In genomic region chr4:17597517-17597916, GRCh38 we compare ENCODE assay signal across 11 cellular contexts. TPM values are rescaled to one million over a fixed set of nuclear protein-coding genes. Genes with fewer than 3 reads are reported as not detected.
DNase-seq lines count a peak whose midpoint lies in the region; FAIRE-seq and TF ChIP-seq lines count a peak whose summit lies in the region.
"Had no signal": no experiment of that assay in that cellular context is flagged by ENCODE, and none has a peak within 500 bp of the region (broad histone marks: within the 10 kb centered on the region; RNA-seq: fewer than 3 reads in every experiment).

No MANE protein-coding gene starts in this region.

- peak; percentile 37 for DNase-seq in ELR (ENCODE audit: low read depth)
- DNase-seq in OCI-M1 (lab: John Stamatoyannopoulos, UW): peak; percentile 2
- DNase-seq in fibroblast of mammary gland (ENCODE audit: low read depth): peak; percentile 14
- no peak for DNase-seq in transverse colon
- no peak for DNase-seq in kidney
- DNase-seq in AG08395 (ENCODE audit: low spot score): no peak
- no peak for DNase-seq in SIG-M5 (lab: John Stamatoyannopoulos, UW)
- DNase-seq: natural killer cell had no signal

- H3K27me3 ChIP-seq in transverse colon: no peaks in the 10 kb centered on the region
- H3K27me3 ChIP-seq: esophagus muscularis mucosa, SJSA1 had no signal

- TF ChIP-seq CTCF in 22Rv1 (IDR thresholded peaks at IDR 0.05) (peak; percentile 62), fibroblast of mammary gland (conservative IDR thresholded peaks at IDR 0.05; ENCODE audit: control insufficient read depth, insufficient read depth, low read depth, low read length) (peak; percentile 37), transverse colon (IDR thresholded peaks at IDR 0.05) (peak in 2 of 5 experiments; percentile 23 to 28), kidney (IDR thresholded peaks at IDR 0.05; ENCODE audit: borderline replicate concordance, extremely low read depth, insufficient read depth) (no peak)

- H3K27ac ChIP-seq in 22Rv1: no peak overlapping the region
- H3K27ac ChIP-seq in transverse colon: no peak overlapping the region
- H3K27ac ChIP-seq in kidney (ENCODE audit: low read depth in 2 of 2, low read length in 2 of 2): no peak overlapping the region
- H3K27ac ChIP-seq: esophagus muscularis mucosa, SJSA1 had no signal

- H3K9me3 ChIP-seq in transverse colon (no peaks in the 10 kb centered on the region), kidney (ENCODE audit: control insufficient read depth in 1 of 2, low read length in 2 of 2) (no peaks in the 10 kb centered on the region)
- H3K9me3 ChIP-seq: esophagus muscularis mucosa, SJSA1 had no signal

- H3K4me1 ChIP-seq in transverse colon (no peaks in the 10 kb centered on the region), kidney (ENCODE audit: control insufficient read depth in 1 of 2, insufficient read depth in 1 of 2, low read depth in 1 of 2, low read length in 2 of 2) (no peaks in the 10 kb centered on the region)
- H3K4me1 ChIP-seq: esophagus muscularis mucosa, SJSA1 had no signal

- H3K9ac ChIP-seq in kidney (ENCODE audit: low read length in 2 of 2): no peak overlapping the region

- no peak for TF ChIP-seq EP300 in transverse colon (IDR thresholded peaks at IDR 0.05; ENCODE audit: low read depth)

- intact Hi-C loops in transverse colon (cut with DNase I; ENCODE audit: low total_unique reads) (no loop called here), kidney (cut with DNase I) (no loop called here)

- no peak for TF ChIP-seq POLR2A in transverse colon (IDR thresholded peaks at IDR 0.05)

- in situ Hi-C loops in transverse colon (cut with MboI; ENCODE audit: low pct_ligation_motif_present in 1 of 4, low pct_unique_long_range_greater_than_20kb in 1 of 4, low sequenced_read_pairs in 3 of 4): loop anchor here in 2 of 4 donors (25.0 kb wide), 2 partner anchors 215 to 415 kb away; partner anchors contain the start of genes LCORL (in 2 of the 2), DCAF16 (in 1 of the 2) and NCAPG (in 1 of the 2)

- no peak overlapping the region for H3K4me3 ChIP-seq in fibroblast of mammary gland (ENCODE audit: control insufficient read depth, low read depth, low read length)
- H3K4me3 ChIP-seq in transverse colon: no peak overlapping the region
- no peak overlapping the region for H3K4me3 ChIP-seq in kidney (ENCODE audit: low read length in 2 of 2)
- H3K4me3 ChIP-seq: esophagus muscularis mucosa, SJSA1 had no signal

- H3K36me3 ChIP-seq in transverse colon (peaks cover 0 to 68% (median 20%) of the 10 kb centered on the region in 4 donors), kidney (ENCODE audit: control insufficient read depth in 1 of 2, insufficient read depth in 2 of 2, low read length in 2 of 2) (peaks cover 42 to 65% of the 10 kb centered on the region in 2 donors)

- WGBS in transverse colon (ENCODE audit: low coverage in 1 of 2), 2 donors: 71 to 73% methylated on average over 5 to 7 of the region's 7 CpGs

- FAIRE-seq in kidney (lab: Jason Lieb, UNC): no peak

RNA-seq across cellular contexts. Expression of gene MED28, which starts 16.9 kb away (rescaled TPM):
- total RNA-seq in transverse colon: 10 to 100 TPM; 11.1 to 25.5 (median 19.4) TPM
- total RNA-seq in kidney: 45.2 TPM
- 26.1 TPM for polyA plus RNA-seq in kidney (ENCODE audit: insufficient read depth, low read depth, low replicate concordance)

RNA-seq across cellular contexts. Expression of gene LAP3, which starts 20.5 kb away (rescaled TPM):
- total RNA-seq in transverse colon (10 to 100 TPM; 53.5 to 85.0 (median 56.0) TPM), kidney (108 TPM)
- polyA plus RNA-seq in kidney (ENCODE audit: insufficient read depth, low read depth, low replicate concordance): 123 TPM

Comparison
In these comparisons a context has a peak if more than half of its experiments do, and no peak if none do; other contexts are left out.
1. DNase-seq: peak in ELR (single experiment), OCI-M1 (single experiment) and fibroblast of mammary gland (single experiment); none in transverse colon (single experiment), kidney (single experiment), AG08395 (single experiment) and SIG-M5 (single experiment).